8 cellular contexts compared by ENCODE assay signal in the genomic region with DNA sequence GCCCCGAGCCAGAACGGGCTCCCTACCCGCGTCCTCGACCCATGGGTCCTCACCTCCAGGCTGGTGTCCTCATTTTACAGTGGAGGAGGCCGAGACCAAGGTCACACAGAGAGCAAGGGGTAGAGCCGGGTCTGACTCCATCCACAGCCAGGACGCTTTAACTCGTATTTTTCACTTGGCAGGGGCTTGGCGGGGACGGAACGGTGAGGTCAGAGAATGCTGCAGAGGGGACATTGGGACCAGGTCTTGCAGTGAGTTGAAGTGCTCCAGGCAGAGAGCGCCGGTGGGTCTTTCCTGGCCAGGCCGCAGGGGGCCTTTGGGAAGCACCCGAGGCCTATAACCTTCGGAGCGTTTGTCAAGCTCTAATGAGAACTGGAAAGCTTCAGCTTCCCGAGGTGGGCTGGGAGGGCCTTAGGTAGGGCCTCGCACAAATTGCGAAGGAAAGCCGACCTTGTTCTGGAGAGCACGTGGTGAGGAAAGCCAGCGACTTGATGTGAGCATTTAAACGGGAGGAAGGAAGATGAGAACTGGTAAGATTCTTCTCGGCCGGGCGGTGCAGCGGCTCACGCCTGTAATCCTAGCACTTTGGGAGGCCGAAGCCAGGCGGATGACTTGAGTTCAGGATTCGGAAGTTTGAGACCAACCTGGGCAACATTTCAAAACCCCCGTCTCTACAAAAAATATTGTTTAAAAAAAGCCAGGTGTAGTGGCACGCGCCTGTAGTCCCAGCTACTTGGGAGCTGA. TPM values are rescaled to one million over a fixed set of nuclear protein-coding genes. Genes with fewer than 3 reads are reported as not detected.
DNase-seq lines count a peak whose midpoint lies in the region; ATAC-seq, FAIRE-seq and TF ChIP-seq lines count a peak whose summit lies in the region.

No MANE protein-coding gene starts in this region.

- TF ChIP-seq CTCF in kidney (IDR thresholded peaks at IDR 0.05; ENCODE audit: borderline replicate concordance, extremely low read depth, insufficient read depth) = no peak

- FAIRE-seq in kidney (lab: Jason Lieb, UNC) (no peak), RCC 7860 (lab: Jason Lieb, UNC) (no peak)

- H3K36me3 ChIP-seq in kidney (ENCODE audit: control insufficient read depth in 1 of 2, insufficient read depth in 2 of 2, low read length in 2 of 2) = no peaks in the 10 kb centered on the region

- H3K9me3 ChIP-seq in kidney (ENCODE audit: control insufficient read depth in 1 of 2, low read length in 2 of 2) = no peaks in the 10 kb centered on the region

- H3K27me3 Mint-ChIP-seq in activated T-cell treated with anti-CD3 and anti-CD28 coated beads, Interleukin-2, amount 50 U/mL, for 24 hours = no peaks in the 10 kb centered on the region
- H3K27me3 Mint-ChIP-seq in activated naive CD8-positive, alpha-beta T cell treated with anti-CD3 and anti-CD28 coated beads, Interleukin-2, amount 50 U/mL, for 24 hours = no peaks in the 10 kb centered on the region

- peak overlapping the region; percentile 87 for H3K4me3 Mint-ChIP-seq in activated T-cell treated with anti-CD3 and anti-CD28 coated beads, Interleukin-2, amount 50 U/mL, for 24 hours
- H3K4me3 Mint-ChIP-seq in activated naive CD8-positive, alpha-beta T cell treated with anti-CD3 and anti-CD28 coated beads, Interleukin-2, amount 50 U/mL, for 24 hours = peak overlapping the region; percentile 84

- peaks cover 19 to 43% of the 10 kb centered on the region in 2 donors for H3K4me1 ChIP-seq in kidney (ENCODE audit: control insufficient read depth in 1 of 2, insufficient read depth in 1 of 2, low read depth in 1 of 2, low read length in 2 of 2)

- ATAC-seq in activated naive CD8-positive, alpha-beta T cell treated with anti-CD3 and anti-CD28 coated beads, Interleukin-2, amount 50 U/mL, for 24 hours = no peak
- ATAC-seq in GM19035 (IDR thresholded peaks at IDR 0.05; ENCODE audit: unreplicated experiment) = no peak

- DNase-seq in activated T-cell treated with anti-CD3 and anti-CD28 coated beads, Interleukin-2, amount 50 U/mL, for 24 hours = no peak
- no peak for DNase-seq in activated T-cell treated with anti-CD3 and anti-CD28 coated beads, Interleukin-2, amount 50 U/mL, for 1 hour
- DNase-seq in activated naive CD8-positive, alpha-beta T cell treated with anti-CD3 and anti-CD28 coated beads, Interleukin-2, amount 50 U/mL, for 24 hours = no peak
- peak; percentile 77 for DNase-seq in kidney
- no peak for DNase-seq in RCC 7860 (ENCODE audit: low spot score)
- DNase-seq in NCI-H187 (lab: John Stamatoyannopoulos, UW) = no peak

- intact Hi-C loops in kidney (cut with DNase I) = no loop called here

- H3K9me3 Mint-ChIP-seq in activated T-cell treated with anti-CD3 and anti-CD28 coated beads, Interleukin-2, amount 50 U/mL, for 24 hours = no peaks in the 10 kb centered on the region
- H3K9me3 Mint-ChIP-seq in activated naive CD8-positive, alpha-beta T cell treated with anti-CD3 and anti-CD28 coated beads, Interleukin-2, amount 50 U/mL, for 24 hours = no peaks in the 10 kb centered on the region

- peak overlapping the region; percentile 90 to 93 for H3K9ac ChIP-seq in kidney (ENCODE audit: low read length in 2 of 2)

- H3K27ac Mint-ChIP-seq in activated T-cell treated with anti-CD3 and anti-CD28 coated beads, Interleukin-2, amount 50 U/mL, for 24 hours = peak overlapping the region; percentile 93
- peak overlapping the region; percentile 84 for H3K27ac Mint-ChIP-seq in activated naive CD8-positive, alpha-beta T cell treated with anti-CD3 and anti-CD28 coated beads, Interleukin-2, amount 50 U/mL, for 24 hours

- H3K27ac ChIP-seq in kidney (ENCODE audit: low read depth in 2 of 2, low read length in 2 of 2) (peak overlapping the region; percentile 94), temporal lobe (ENCODE audit: low read depth, low read length) (peak overlapping the region; percentile 86)

- H3K4me1 Mint-ChIP-seq in activated T-cell treated with anti-CD3 and anti-CD28 coated beads, Interleukin-2, amount 50 U/mL, for 24 hours (ENCODE audit: low read depth) = peaks cover 35% of the 10 kb centered on the region
- H3K4me1 Mint-ChIP-seq in activated naive CD8-positive, alpha-beta T cell treated with anti-CD3 and anti-CD28 coated beads, Interleukin-2, amount 50 U/mL, for 24 hours = peaks cover 38% of the 10 kb centered on the region

- H3K4me3 ChIP-seq in kidney (ENCODE audit: low read length in 2 of 2) = peak overlapping the region; percentile 86 to 91

- H3K36me3 Mint-ChIP-seq in activated T-cell treated with anti-CD3 and anti-CD28 coated beads, Interleukin-2, amount 50 U/mL, for 24 hours (ENCODE audit: low read depth) = peaks cover 31% of the 10 kb centered on the region
- H3K36me3 Mint-ChIP-seq in activated naive CD8-positive, alpha-beta T cell treated with anti-CD3 and anti-CD28 coated beads, Interleukin-2, amount 50 U/mL, for 24 hours (ENCODE audit: low read depth) = peaks cover 12% of the 10 kb centered on the region

RNA-seq across cellular contexts. Expression of a gene that starts 0.9 kb away (rescaled TPM):
- 93.1 TPM for total RNA-seq in kidney
- polyA plus RNA-seq in kidney (ENCODE audit: insufficient read depth, low read depth, low replicate concordance) = 49.5 TPM
- total RNA-seq in temporal lobe = 24.1 TPM

RNA-seq across cellular contexts. Expression of a gene that starts 37.0 kb away (rescaled TPM):
- total RNA-seq in kidney (1.0 TPM), temporal lobe (2.2 TPM)
- polyA plus RNA-seq in kidney (ENCODE audit: insufficient read depth, low read depth, low replicate concordance) = 0.11 TPM
